20 cellular contexts compared by ENCODE assay signal in genomic region chr9:92289708-92290390, GRCh38. TPM values are rescaled to one million over a fixed set of nuclear protein-coding genes. Genes with fewer than 3 reads are reported as not detected.
A peak's percentile ranks its signal among the peaks of the same experiment; 100 is the strongest.
DNase-seq lines count a peak whose midpoint lies in the region; ATAC-seq and TF ChIP-seq lines count a peak whose summit lies in the region.
"Had no signal": no experiment of that assay in that cellular context is flagged by ENCODE, and none has a peak within 500 bp of the region (broad histone marks: within the 10 kb centered on the region; RNA-seq: fewer than 3 reads in every experiment).

No MANE protein-coding gene starts in this region.

- peaks cover 48% of the 10 kb centered on the region for H3K36me3 ChIP-seq in osteoblast (ENCODE audit: insufficient read depth, low read length)
- H3K36me3 ChIP-seq in CD4-positive, alpha-beta memory T cell (ENCODE audit: insufficient read depth, low read length), result peaks cover 27% of the 10 kb centered on the region

- H2AFZ ChIP-seq in osteoblast (ENCODE audit: low read length), result no peak overlapping the region
- H2AFZ ChIP-seq: GM23338 had no signal

- POLR2A ChIA-PET in CD4-positive, alpha-beta memory T cell (lab: Charles Lee; ENCODE audit: partially characterized antibody), result no interaction called here

- H3K79me2 ChIP-seq in osteoblast (ENCODE audit: insufficient read depth, low read length), result peaks cover 84% of the 10 kb centered on the region

- peaks cover 23% of the 10 kb centered on the region for H3K4me1 ChIP-seq in osteoblast (ENCODE audit: insufficient read depth, low read length)
- peaks cover 34% of the 10 kb centered on the region for H3K4me1 ChIP-seq in CD4-positive, alpha-beta memory T cell (ENCODE audit: insufficient read depth, low read length)

- peaks cover 65% of the 10 kb centered on the region for H3K4me1 Mint-ChIP-seq in activated T-cell treated with anti-CD3 and anti-CD28 coated beads, Interleukin-2, amount 50 U/mL, for 24 hours (ENCODE audit: low read depth)
- peaks cover 33 to 36% of the 10 kb centered on the region in 2 donors for H3K4me1 Mint-ChIP-seq in natural killer cell
- peaks cover 26 to 64% (median 44%) of the 10 kb centered on the region in 4 donors for H3K4me1 Mint-ChIP-seq in CD4-positive, alpha-beta memory T cell

- H3K27me3 ChIP-seq in osteoblast (ENCODE audit: insufficient read depth, low read length), result no peaks in the 10 kb centered on the region
- no peaks in the 10 kb centered on the region for H3K27me3 ChIP-seq in CD4-positive, alpha-beta memory T cell (ENCODE audit: insufficient read depth, low read length)
- H3K27me3 ChIP-seq: testis had no signal

- no peaks in the 10 kb centered on the region for H3K9me3 Mint-ChIP-seq in activated T-cell treated with anti-CD3 and anti-CD28 coated beads, Interleukin-2, amount 50 U/mL, for 24 hours
- no peaks in the 10 kb centered on the region for H3K9me3 Mint-ChIP-seq in natural killer cell
- peaks cover 0 to 2% (median 0%) of the 10 kb centered on the region in 8 donors for H3K9me3 Mint-ChIP-seq in CD4-positive, alpha-beta memory T cell

- no peak for DNase-seq in activated T-cell treated with anti-CD3 and anti-CD28 coated beads, Interleukin-2, amount 50 U/mL, for 24 hours
- no peak for DNase-seq in activated T-cell treated with anti-CD3 and anti-CD28 coated beads, Interleukin-2, amount 50 U/mL, for 1 hour
- peak; percentile 32 for DNase-seq in M059J (ENCODE audit: low read depth)
- DNase-seq in cardiac fibroblast (ENCODE audit: low read depth in 2 of 2), result peak; percentile 41 to 72
- DNase-seq in osteoblast (ENCODE audit: insufficient read length, low spot score, missing footprints), result no peak
- no peak for DNase-seq in natural killer cell
- DNase-seq in CD4-positive, alpha-beta memory T cell, result no peak
- DNase-seq: activated naive CD4-positive, alpha-beta T cell treated with anti-CD3 and anti-CD28 coated beads, Interleukin-2, amount 50 U/mL, for 16 hours; activated T-cell treated with anti-CD3 and anti-CD28 coated beads for 4 hours; head of caudate nucleus; Karpas-422; left ventricle myocardium inferior; NCI-H1105; NCI-H2081; NCI-H524; occipital lobe; testis had no signal

- H3K27ac Mint-ChIP-seq in activated T-cell treated with anti-CD3 and anti-CD28 coated beads, Interleukin-2, amount 50 U/mL, for 24 hours, result peak overlapping the region; percentile 41
- no peak overlapping the region for H3K27ac Mint-ChIP-seq in natural killer cell
- peak overlapping the region in 1 of 7 donors; percentile 99 for H3K27ac Mint-ChIP-seq in CD4-positive, alpha-beta memory T cell
- H3K27ac Mint-ChIP-seq: GM23338 had no signal

- no peak overlapping the region for H3K4me2 ChIP-seq in osteoblast (ENCODE audit: insufficient read depth, low read length)
- H3K4me2 ChIP-seq: GM23338 had no signal

- H3K4me3 ChIP-seq in cardiac fibroblast (replicated peaks in 1 of 2; ENCODE audit: low read depth in 2 of 2, low read length in 2 of 2), result no peak overlapping the region
- no peak overlapping the region for H3K4me3 ChIP-seq in osteoblast (ENCODE audit: insufficient read depth, low read length)
- H3K4me3 ChIP-seq in CD4-positive, alpha-beta memory T cell (ENCODE audit: low read length in 2 of 2), result no peak overlapping the region
- H3K4me3 ChIP-seq: A549, GM23338, left ventricle myocardium inferior, testis had no signal

- no peaks in the 10 kb centered on the region for H3K27me3 Mint-ChIP-seq in activated T-cell treated with anti-CD3 and anti-CD28 coated beads, Interleukin-2, amount 50 U/mL, for 24 hours
- no peaks in the 10 kb centered on the region for H3K27me3 Mint-ChIP-seq in natural killer cell (ENCODE audit: low read depth in 2 of 2)
- H3K27me3 Mint-ChIP-seq in CD4-positive, alpha-beta memory T cell, result no peaks in the 10 kb centered on the region

- H4K20me1 ChIP-seq in osteoblast (ENCODE audit: insufficient read depth, low read length), result peaks cover 14% of the 10 kb centered on the region

- peak overlapping the region; percentile 12 for H3K27ac ChIP-seq in osteoblast (ENCODE audit: low read depth, low read length)
- H3K27ac ChIP-seq in CD4-positive, alpha-beta memory T cell (ENCODE audit: low read depth, low read length), result no peak overlapping the region
- H3K27ac ChIP-seq: A549, left ventricle myocardium inferior, testis had no signal

- TF ChIP-seq CTCF in cardiac fibroblast (IDR thresholded peaks at IDR 0.05; ENCODE audit: low read depth, low read length), result no peak
- no peak for TF ChIP-seq CTCF in osteoblast (IDR thresholded peaks at IDR 0.05; ENCODE audit: extremely low read depth, low read depth, low read length)
- no peak for TF ChIP-seq CTCF in natural killer cell (IDR thresholded peaks at IDR 0.05)

- CTCF ChIA-PET in CD4-positive, alpha-beta memory T cell (lab: Charles Lee; ENCODE audit: partially characterized antibody), result no interaction called here

- ATAC-seq in natural killer cell (no peak), GM19463 (IDR thresholded peaks at IDR 0.05; ENCODE audit: unreplicated experiment) (no peak)
- ATAC-seq: A549, GM23338 had no signal

- peaks cover 95% of the 10 kb centered on the region for H3K36me3 Mint-ChIP-seq in activated T-cell treated with anti-CD3 and anti-CD28 coated beads, Interleukin-2, amount 50 U/mL, for 24 hours (ENCODE audit: low read depth)
- H3K36me3 Mint-ChIP-seq in natural killer cell, result peaks cover 11% of the 10 kb centered on the region
- peaks cover 32 to 50% of the 10 kb centered on the region in 2 donors for H3K36me3 Mint-ChIP-seq in CD4-positive, alpha-beta memory T cell

- no peaks in the 10 kb centered on the region for H3K9me3 ChIP-seq in osteoblast (ENCODE audit: low read depth, low read length)
- no peaks in the 10 kb centered on the region for H3K9me3 ChIP-seq in CD4-positive, alpha-beta memory T cell (ENCODE audit: control insufficient read depth in 1 of 2, low read length in 2 of 2)
- H3K9me3 ChIP-seq: A549, left ventricle myocardium inferior, testis had no signal

- intact Hi-C loops in natural killer cell (cut with micrococcal nuclease), result no loop called here
- intact Hi-C loops in CD4-positive, alpha-beta memory T cell (cut with micrococcal nuclease), result loop anchor here (5.0 to 10.0 kb wide), 2 partner anchors 475 to 1282 kb away; partner anchors contain the start of gene BICD2

- H3K4me3 Mint-ChIP-seq in activated T-cell treated with anti-CD3 and anti-CD28 coated beads, Interleukin-2, amount 50 U/mL, for 24 hours, result peak overlapping the region; percentile 27
- no peak overlapping the region for H3K4me3 Mint-ChIP-seq in natural killer cell
- H3K4me3 Mint-ChIP-seq in CD4-positive, alpha-beta memory T cell, result no peak overlapping the region
- H3K4me3 Mint-ChIP-seq: GM23338 had no signal

RNA-seq across cellular contexts. Expression of gene IARS1, which starts 3.6 kb away (rescaled TPM):
- 104 and 151 TPM in 2 replicates for total RNA-seq in M059J (2014; rRNA removed; shearing (Covaris generic))
- total RNA-seq in osteoblast, result 491 and 529 TPM in 2 replicates
- 10 to 100 TPM; 50.8 to 70.8 (median 66.2) TPM for total RNA-seq in natural killer cell
- 100 to 1,000 TPM; 109 to 112 TPM for total RNA-seq in CD4-positive, alpha-beta memory T cell
- polyA plus RNA-seq in CD4-positive, alpha-beta memory T cell, result 10 to 100 TPM; 69.7 to 71.3 TPM

RNA-seq across cellular contexts. Expression of gene NOL8, which starts 35.3 kb away (rescaled TPM):
- 18.5 and 26.1 TPM in 2 replicates for total RNA-seq in M059J (2014; rRNA removed; shearing (Covaris generic))
- total RNA-seq in osteoblast (28.2 and 32.4 TPM in 2 replicates), natural killer cell (10 to 100 TPM; 42.3 to 50.7 (median 46.7) TPM)
- 100 to 1,000 TPM in 1 of 2 experiments, 10 to 100 TPM in 1; 93.9 to 104 TPM for total RNA-seq in CD4-positive, alpha-beta memory T cell
- 10 to 100 TPM; 12.3 to 38.7 TPM for polyA plus RNA-seq in CD4-positive, alpha-beta memory T cell

RNA-seq across cellular contexts. Expression of gene CENPP, which starts 35.9 kb away (rescaled TPM):
- total RNA-seq in M059J (2014; rRNA removed; shearing (Covaris generic)), result 3.8 and 23.1 TPM in 2 replicates
- total RNA-seq in osteoblast, result 4.7 and 5.4 TPM in 2 replicates
- 10 to 100 TPM; 10.3 to 14.5 (median 12.1) TPM for total RNA-seq in natural killer cell
- total RNA-seq in CD4-positive, alpha-beta memory T cell, result 1 to 10 TPM in 1 of 2 experiments, under 1 TPM in 1; 0.55 to 4.3 TPM
- polyA plus RNA-seq in CD4-positive, alpha-beta memory T cell, result 1 to 10 TPM; 2.4 to 9.5 TPM

Comparison
In these comparisons a context has a peak if more than half of its experiments do, and no peak if none do; other contexts are left out.
1. DNase-seq: peak in M059J (single experiment) and cardiac fibroblast (2 of 2); none in activated T-cell treated with anti-CD3 and anti-CD28 coated beads, Interleukin-2, amount 50 U/mL, for 24 hours (single experiment), activated T-cell treated with anti-CD3 and anti-CD28 coated beads, Interleukin-2, amount 50 U/mL, for 1 hour (single experiment), osteoblast (single experiment), natural killer cell (single experiment) and CD4-positive, alpha-beta memory T cell (0 of 5).